18 cellular contexts compared by ENCODE assay signal in genomic region chr10:35016009-35016408, GRCh38.
"Had no signal": no experiment of that assay in that cellular context is flagged by ENCODE, and none has a peak within 500 bp of the region (broad histone marks: within the 10 kb centered on the region; RNA-seq: fewer than 3 reads in every experiment).

No MANE protein-coding gene starts in this region.

- H3K4me3 Mint-ChIP-seq: activated CD4-positive, alpha-beta T cell treated with anti-CD3 and anti-CD28 coated beads, Interleukin-2, amount 10 ng/mL, durations not matched to agents 24 days and 14 days; activated naive CD8-positive, alpha-beta T cell treated with anti-CD3 and anti-CD28 coated beads for 36 hours; brain; nephron; T-helper 17 cell; WTC11 had no signal

- H3K27ac ChIP-seq: ovary, stomach, testis, upper lobe of left lung had no signal

- H3K27me3 Mint-ChIP-seq: activated CD4-positive, alpha-beta T cell treated with anti-CD3 and anti-CD28 coated beads, Interleukin-2, amount 10 ng/mL, durations not matched to agents 24 days and 14 days; activated naive CD8-positive, alpha-beta T cell treated with anti-CD3 and anti-CD28 coated beads for 36 hours; brain; T-helper 17 cell had no signal

- H3K27me3 ChIP-seq: ovary, stomach, testis, upper lobe of left lung had no signal

- DNase-seq: activated CD4-positive, alpha-beta T cell treated with anti-CD3 and anti-CD28 coated beads, Interleukin-2, amount 10 ng/mL, durations not matched to agents 24 days and 14 days; activated gamma-delta T cell; activated naive CD8-positive, alpha-beta T cell treated with anti-CD3 and anti-CD28 coated beads for 36 hours; activated T-cell treated with anti-CD3 and anti-CD28 coated beads for 4 hours; amygdala; cortex of kidney; effector CD4-positive, alpha-beta T cell; foreskin fibroblast; kidney glomerular epithelial cell; ovary; stimulated activated CD4-positive, alpha-beta T cell treated with anti-CD3 and anti-CD28 coated beads, Interleukin-1b, Interleukin-23, amount 100 ng/mL, for 48 hours; stomach; T-helper 17 cell; testis; upper lobe of left lung had no signal

- H3K9me3 Mint-ChIP-seq: activated CD4-positive, alpha-beta T cell treated with anti-CD3 and anti-CD28 coated beads, Interleukin-2, amount 10 ng/mL, durations not matched to agents 24 days and 14 days; activated naive CD8-positive, alpha-beta T cell treated with anti-CD3 and anti-CD28 coated beads for 36 hours; brain; nephron; WTC11 had no signal

- H3K36me3 ChIP-seq: ovary had no signal

- H3K4me3 ChIP-seq: ovary, stomach, testis, upper lobe of left lung had no signal

- H3K4me1 Mint-ChIP-seq: activated naive CD8-positive, alpha-beta T cell treated with anti-CD3 and anti-CD28 coated beads for 36 hours; nephron had no signal

- H3K27ac Mint-ChIP-seq: activated naive CD8-positive, alpha-beta T cell treated with anti-CD3 and anti-CD28 coated beads for 36 hours; nephron; WTC11 had no signal

- H3K9me3 ChIP-seq: ovary, stomach, testis, upper lobe of left lung had no signal

- H3K4me1 ChIP-seq: stomach, testis, upper lobe of left lung had no signal
